9 cellular contexts compared by ENCODE assay signal in genomic region chrX:140091276-140091886, GRCh38.
A peak's percentile ranks its signal among the peaks of the same experiment; 100 is the strongest.
DNase-seq lines count a peak whose midpoint lies in the region; ATAC-seq, FAIRE-seq and TF ChIP-seq lines count a peak whose summit lies in the region.
"Had no signal": no experiment of that assay in that cellular context is flagged by ENCODE, and none has a peak within 500 bp of the region (broad histone marks: within the 10 kb centered on the region; RNA-seq: fewer than 3 reads in every experiment).

No MANE protein-coding gene starts in this region.

- H3K27ac Mint-ChIP-seq in endothelial cell (ENCODE audit: unreplicated experiment), result no peak overlapping the region
- no peak overlapping the region for H3K27ac Mint-ChIP-seq in naive thymus-derived CD8-positive, alpha-beta T cell

- no peaks in the 10 kb centered on the region for H3K4me1 ChIP-seq in aorta (ENCODE audit: control insufficient read depth in 1 of 2, insufficient read depth in 2 of 2, low read length in 2 of 2)

- no peak for TF ChIP-seq CTCF in endothelial cell (IDR thresholded peaks at IDR 0.05; ENCODE audit: unreplicated experiment)

- no peaks in the 10 kb centered on the region for H3K36me3 ChIP-seq in aorta (ENCODE audit: control insufficient read depth in 1 of 2, insufficient read depth in 2 of 2, low read length in 1 of 2)
- H3K36me3 ChIP-seq: neutrophil had no signal

- H3K9me3 Mint-ChIP-seq in endothelial cell (ENCODE audit: unreplicated experiment), result no peaks in the 10 kb centered on the region
- H3K9me3 Mint-ChIP-seq in naive thymus-derived CD8-positive, alpha-beta T cell, result peaks cover 0 to 3% (median 0%) of the 10 kb centered on the region in 9 donors

- H3K27me3 Mint-ChIP-seq in endothelial cell (ENCODE audit: unreplicated experiment), result no peaks in the 10 kb centered on the region
- H3K27me3 Mint-ChIP-seq in naive thymus-derived CD8-positive, alpha-beta T cell, result peaks cover 3 to 30% (median 8%) of the 10 kb centered on the region in 5 donors

- H3K4me3 Mint-ChIP-seq in endothelial cell (ENCODE audit: unreplicated experiment), result no peak overlapping the region
- peak overlapping the region in 8 of 10 donors; percentile 42 to 76 (median 48) for H3K4me3 Mint-ChIP-seq in naive thymus-derived CD8-positive, alpha-beta T cell

- H3K36me3 Mint-ChIP-seq in endothelial cell (ENCODE audit: low read depth, unreplicated experiment), result no peaks in the 10 kb centered on the region
- no peaks in the 10 kb centered on the region for H3K36me3 Mint-ChIP-seq in naive thymus-derived CD8-positive, alpha-beta T cell

- peak; percentile 3 for DNase-seq in GM12891 (ENCODE audit: insufficient read length, low spot score)
- DNase-seq in activated CD4-positive, alpha-beta T cell treated with anti-CD3 and anti-CD28 coated beads for 48 hours, result peak; percentile 30
- peak; percentile 31 for DNase-seq in endothelial cell (ENCODE audit: low spot score)
- peak in 4 of 10 donors; percentile 0 to 14 (median 3) for DNase-seq in naive thymus-derived CD8-positive, alpha-beta T cell
- peak in 1 of 2 donors; percentile 79 for DNase-seq in aorta
- DNase-seq in NCI-H2029 (lab: John Stamatoyannopoulos, UW), result no peak
- DNase-seq in globus pallidus (ENCODE audit: low spot score), result no peak

- H3K4me1 Mint-ChIP-seq in endothelial cell (ENCODE audit: unreplicated experiment), result no peaks in the 10 kb centered on the region
- peaks cover 0 to 3% (median under 1%) of the 10 kb centered on the region in 4 donors for H3K4me1 Mint-ChIP-seq in naive thymus-derived CD8-positive, alpha-beta T cell

- no peaks in the 10 kb centered on the region for H3K27me3 ChIP-seq in aorta (ENCODE audit: control insufficient read depth in 1 of 2, insufficient read depth in 2 of 2, low read length in 1 of 2)

- H3K27ac ChIP-seq in aorta (ENCODE audit: low read depth in 1 of 2, low read length in 2 of 2), result no peak overlapping the region
- H3K27ac ChIP-seq: neutrophil had no signal

- FAIRE-seq in GM12891 (lab: Jason Lieb, UNC), result no peak

- 1 to 28% methylated on average over 57 to 80 of the region's 80 CpGs for WGBS in aorta, 2 donors

- H3K9me3 ChIP-seq in aorta (ENCODE audit: control insufficient read depth, low read length), result no peaks in the 10 kb centered on the region
- H3K9me3 ChIP-seq: neutrophil had no signal

- no peak for TF ChIP-seq POLR2A in GM12891 (IDR thresholded peaks at IDR 0.05; ENCODE audit: low read depth, low read length)

- H3K4me3 ChIP-seq in aorta (ENCODE audit: low read length in 2 of 2), result peak overlapping the region; percentile 15 to 65

- POLR2A ChIA-PET in naive thymus-derived CD8-positive, alpha-beta T cell (lab: Charles Lee), result interaction anchor here (0.6 kb wide), 1 partner anchor 104 kb away, joined by 4 read pairs; no protein-coding TSS in a partner anchor

- intact Hi-C loops in aorta (cut with DNase I), result no loop called here

- ATAC-seq in HG02759 (IDR thresholded peaks at IDR 0.05; ENCODE audit: unreplicated experiment) (peak; percentile 91), aorta (ENCODE audit: low FRiP score) (no peak)
- ATAC-seq in naive thymus-derived CD8-positive, alpha-beta T cell, result peak; percentile 47 to 57

TF ChIP-seq in GM12891, 5 proteins besides CTCF, POLR2A, EP300 and RAD21:
- TF ChIP-seq SPI1 (IDR thresholded peaks at IDR 0.05; ENCODE audit: low read depth, low read length) (no peak), PAX5 (IDR thresholded peaks at IDR 0.05; ENCODE audit: insufficient read depth, low read length, severe bottlenecking) (no peak), TAF1 (IDR thresholded peaks at IDR 0.05; ENCODE audit: low read depth, low read length) (no peak), POU2F2 (IDR thresholded peaks at IDR 0.05; ENCODE audit: low read depth, low read length) (no peak), POLR2AphosphoS5 (IDR thresholded peaks at IDR 0.05; ENCODE audit: low read depth, low read length) (no peak)

Comparison
In these comparisons a context has a peak if more than half of its experiments do, and no peak if none do; other contexts are left out.
1. DNase-seq: peak in GM12891 (single experiment), activated CD4-positive, alpha-beta T cell treated with anti-CD3 and anti-CD28 coated beads for 48 hours (single experiment) and endothelial cell (single experiment); none in NCI-H2029 (single experiment) and globus pallidus (single experiment).